ENCODE assay signal across 1 cellular context in genomic region chr1:12038356-12039140, GRCh38.
TF ChIP-seq lines count a peak whose summit lies in the region.

No MANE protein-coding gene starts in this region.

TF ChIP-seq in K562, 482 proteins besides CTCF, POLR2A, EP300 and RAD21 (continues in another document):
- TF ChIP-seq NONO (IDR thresholded peaks at IDR 0.05; ENCODE audit: low read depth in 2 of 2, low read length in 1 of 2): no peak
- TF ChIP-seq MTA2 (IDR thresholded peaks at IDR 0.05; ENCODE audit: low read depth): peak; percentile 76
- no peak for TF ChIP-seq ZNF232 (CRISPR knock-in tag; IDR thresholded peaks at IDR 0.05)
- TF ChIP-seq EHMT2 (IDR thresholded peaks at IDR 0.05): no peak
- TF ChIP-seq REST (CRISPR knock-in tag; IDR thresholded peaks at IDR 0.05; ENCODE audit: low read depth): no peak
- TF ChIP-seq CCNT2 (IDR thresholded peaks at IDR 0.05; ENCODE audit: borderline replicate concordance, extremely low read depth, insufficient read length, low read depth, low read length): peak; percentile 87
- TF ChIP-seq MED1 (CRISPR knock-in tag; IDR thresholded peaks at IDR 0.05; ENCODE audit: borderline replicate concordance): no peak
- TF ChIP-seq ZNF395 (CRISPR knock-in tag; IDR thresholded peaks at IDR 0.05): peak; percentile 84; the same call in 1 of the 2 replicates
- no peak; the same call in 1 of the 2 replicates for TF ChIP-seq GATAD2B (IDR thresholded peaks at IDR 0.05; ENCODE audit: borderline replicate concordance)
- TF ChIP-seq MCM3 (IDR thresholded peaks at IDR 0.05): no peak
- TF ChIP-seq MXI1 (IDR thresholded peaks at IDR 0.05; ENCODE audit: low read depth, low read length): no peak
- peak; percentile 84 for TF ChIP-seq PBX2 (CRISPR knock-in tag; IDR thresholded peaks at IDR 0.05; ENCODE audit: low read depth)
- TF ChIP-seq PBX2 (tag; conservative IDR thresholded peaks at IDR 0.05; ENCODE audit: low read depth): peak; percentile 100
- TF ChIP-seq USF2 (CRISPR knock-in tag; IDR thresholded peaks at IDR 0.05): peak; percentile 85
- TF ChIP-seq SOX6 (IDR thresholded peaks at IDR 0.05): peak; percentile 91
- TF ChIP-seq CEBPZ (IDR thresholded peaks at IDR 0.05; ENCODE audit: borderline replicate concordance, low read depth, low read length): no peak
- no peak for TF ChIP-seq MAFK (IDR thresholded peaks at IDR 0.05; ENCODE audit: low read length)
- no peak for TF ChIP-seq ZNF408 (CRISPR knock-in tag; IDR thresholded peaks at IDR 0.05; ENCODE audit: low read depth)
- TF ChIP-seq GTF2E2 (tag; IDR thresholded peaks at IDR 0.05): no peak
- no peak for TF ChIP-seq E2F8 (IDR thresholded peaks at IDR 0.05; ENCODE audit: low read depth, partially characterized antibody)
- TF ChIP-seq RBFOX2 (IDR thresholded peaks at IDR 0.05; ENCODE audit: low read depth, low read length): 0 out of 2 replicates have a peak, but pooled peaks have one; percentile 20
- no peak for TF ChIP-seq PYGO2 (tag; IDR thresholded peaks at IDR 0.05)
- peak; percentile 61 to 85 for TF ChIP-seq TRIM24 (IDR thresholded peaks at IDR 0.05)
- no peak for TF ChIP-seq POU5F1 (IDR thresholded peaks at IDR 0.05; ENCODE audit: borderline replicate concordance, low read depth, low read length, partially characterized antibody)
- TF ChIP-seq RHOXF2B (CRISPR knock-in tag; conservative IDR thresholded peaks at IDR 0.05): no peak
- peak; percentile 95 for TF ChIP-seq ARID1B (IDR thresholded peaks at IDR 0.05)
- peak in 1 of 2 experiments; percentile 71; a peak in 1 of 3 replicates for TF ChIP-seq CBX3 (IDR thresholded peaks at IDR 0.05; ENCODE audit: borderline replicate concordance in 1 of 2, low read length in 2 of 2)
- TF ChIP-seq NFATC3 (IDR thresholded peaks at IDR 0.05): no peak
- no peak for TF ChIP-seq ZNF778 (CRISPR knock-in tag; IDR thresholded peaks at IDR 0.05)
- no peak for TF ChIP-seq FOXM1 (IDR thresholded peaks at IDR 0.05; ENCODE audit: low read depth)
- TF ChIP-seq FOXM1 (CRISPR knock-in tag; IDR thresholded peaks at IDR 0.05; ENCODE audit: low read depth): no peak
